25 cellular contexts compared by ENCODE assay signal in the genomic region with DNA sequence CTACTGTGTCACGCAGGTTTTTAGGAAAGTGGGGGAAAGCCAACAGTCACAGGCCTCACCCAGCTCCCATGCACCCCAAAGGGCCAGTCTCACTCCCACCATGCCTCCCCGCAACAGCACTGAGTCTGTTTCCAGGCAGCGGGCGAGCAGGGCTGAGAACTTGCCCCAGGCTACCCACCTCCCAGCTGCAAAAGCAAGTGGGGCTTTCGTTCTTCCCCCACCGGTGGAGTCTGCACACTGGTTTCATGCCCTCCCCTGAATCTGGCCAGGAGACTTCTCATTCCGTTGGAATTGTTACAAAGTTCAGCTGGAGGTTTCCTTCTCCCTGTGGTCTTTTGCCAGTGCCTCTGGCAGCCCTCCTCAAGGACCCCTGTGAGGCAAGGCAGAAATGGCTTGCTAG. TPM values are rescaled to one million over a fixed set of nuclear protein-coding genes. Genes with fewer than 3 reads are reported as not detected.
"Had no signal": no experiment of that assay in that cellular context is flagged by ENCODE, and none has a peak within 500 bp of the region (broad histone marks: within the 10 kb centered on the region; RNA-seq: fewer than 3 reads in every experiment).

No MANE protein-coding gene starts in this region.

- DNase-seq: islet precursor cell; left ventricle myocardium inferior; naive B cell; natural killer cell; pancreas; posterior cingulate gyrus; retina; right cardiac atrium; stimulated activated CD4-positive, alpha-beta T cell treated with anti-CD3 and anti-CD28 coated beads, Interleukin-12 subunit alpha, Interleukin-12 subunit beta, amount 100 ng/mL, for 4 hours; stimulated activated CD4-positive, alpha-beta T cell treated with anti-CD3 and anti-CD28 coated beads, Interleukin-15, amount 100 ng/mL, for 24 hours; stimulated activated CD4-positive, alpha-beta T cell treated with anti-CD3 and anti-CD28 coated beads, Interleukin-2, amount 100 ng/mL, for 24 hours; stimulated activated CD4-positive, alpha-beta T cell treated with anti-CD3 and anti-CD28 coated beads, Interleukin-4, amount 100 ng/mL, for 1 hour; stimulated activated naive B cell treated with anti-CD40 and anti-IgM and Interleukin-4, amounts not matched to agents 10 μg/mL and 1 μg/mL and 100 μg/mL, for 72 hours; stimulated activated naive CD8-positive, alpha-beta T cell treated with anti-CD3 and anti-CD28 coated beads, Interleukin-15, Interleukin-2, amounts not matched to agents 100 U/mL and 50 U/mL, for 24 hours; stomach; testis; thyroid gland; transverse colon; upper lobe of right lung had no signal

- H3K4me3 Mint-ChIP-seq: mesothelial cell of epicardium; naive B cell; natural killer cell; stimulated activated naive B cell treated with anti-CD40 and anti-IgM and Interleukin-4, amounts not matched to agents 10 μg/mL and 1 μg/mL and 100 μg/mL, for 72 hours had no signal

- H3K9me3 ChIP-seq: pancreas, prostate gland, stomach, testis, thyroid gland, transverse colon, upper lobe of right lung had no signal

- H3K4me1 ChIP-seq: left ventricle myocardium inferior, pancreas, prostate gland, stomach, testis, thyroid gland, transverse colon, upper lobe of right lung had no signal

- H3K4me3 ChIP-seq: left ventricle myocardium inferior, lung, pancreas, prostate gland, skin epidermis, stomach, testis, thyroid gland, transverse colon, upper lobe of right lung had no signal

- H3K4me1 Mint-ChIP-seq: mesothelial cell of epicardium; naive B cell; stimulated activated naive B cell treated with anti-CD40 and anti-IgM and Interleukin-4, amounts not matched to agents 10 μg/mL and 1 μg/mL and 100 μg/mL, for 72 hours had no signal

- H3K27me3 ChIP-seq: pancreas, testis, thyroid gland, upper lobe of right lung had no signal

- H3K36me3 ChIP-seq: left ventricle myocardium inferior, pancreas, prostate gland, stomach, thyroid gland, transverse colon, upper lobe of right lung had no signal

- H3K27ac ChIP-seq: left ventricle myocardium inferior, pancreas, prostate gland, skin epidermis, stomach, testis, thyroid gland, transverse colon, upper lobe of right lung had no signal

- H3K27ac Mint-ChIP-seq: mesothelial cell of epicardium; natural killer cell; stimulated activated naive B cell treated with anti-CD40 and anti-IgM and Interleukin-4, amounts not matched to agents 10 μg/mL and 1 μg/mL and 100 μg/mL, for 72 hours had no signal

- H3K9me3 Mint-ChIP-seq: natural killer cell; stimulated activated naive B cell treated with anti-CD40 and anti-IgM and Interleukin-4, amounts not matched to agents 10 μg/mL and 1 μg/mL and 100 μg/mL, for 72 hours had no signal

- ATAC-seq: natural killer cell; pancreas; right cardiac atrium; sciatic nerve; stimulated activated naive B cell treated with anti-CD40 and anti-IgM and Interleukin-4, amounts not matched to agents 10 μg/mL and 1 μg/mL and 100 μg/mL, for 72 hours; stimulated activated naive CD8-positive, alpha-beta T cell treated with anti-CD3 and anti-CD28 coated beads, Interleukin-15, Interleukin-2, amounts not matched to agents 100 U/mL and 50 U/mL, for 24 hours; upper lobe of right lung had no signal

- H3K36me3 Mint-ChIP-seq: mesothelial cell of epicardium; naive B cell; natural killer cell; stimulated activated naive B cell treated with anti-CD40 and anti-IgM and Interleukin-4, amounts not matched to agents 10 μg/mL and 1 μg/mL and 100 μg/mL, for 72 hours had no signal

RNA-seq across cellular contexts. Expression of a gene that starts 53.6 kb away (rescaled TPM):
- polyA plus RNA-seq: neural cell had no signal
